ENCODE assay signal across 2 cellular contexts in the genomic region with DNA sequence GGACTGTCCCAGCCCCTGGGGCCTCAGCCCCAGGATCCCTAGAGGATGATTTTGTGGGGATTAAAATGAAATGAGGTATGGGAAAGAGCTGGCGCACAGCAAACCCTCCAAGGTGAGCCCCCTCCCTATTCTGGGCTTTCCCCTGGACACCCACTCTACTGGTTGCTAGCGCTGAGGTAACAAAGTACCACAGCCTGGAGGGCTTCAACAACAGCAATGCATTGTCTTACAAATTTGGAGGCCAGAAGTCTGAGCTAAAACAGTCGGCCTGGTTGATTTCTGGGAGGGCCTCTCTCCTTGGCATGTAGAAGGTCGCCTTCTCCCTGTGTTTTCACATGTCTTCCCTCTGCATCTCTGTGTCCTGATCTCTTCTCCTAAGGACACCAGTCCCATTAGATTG.
TF ChIP-seq lines count a peak whose summit lies in the region.

No MANE protein-coding gene starts in this region.

TF ChIP-seq in GM23338, 12 proteins besides CTCF, POLR2A, EP300 and RAD21 (continued from another document):
- TF ChIP-seq, protein P1, sequence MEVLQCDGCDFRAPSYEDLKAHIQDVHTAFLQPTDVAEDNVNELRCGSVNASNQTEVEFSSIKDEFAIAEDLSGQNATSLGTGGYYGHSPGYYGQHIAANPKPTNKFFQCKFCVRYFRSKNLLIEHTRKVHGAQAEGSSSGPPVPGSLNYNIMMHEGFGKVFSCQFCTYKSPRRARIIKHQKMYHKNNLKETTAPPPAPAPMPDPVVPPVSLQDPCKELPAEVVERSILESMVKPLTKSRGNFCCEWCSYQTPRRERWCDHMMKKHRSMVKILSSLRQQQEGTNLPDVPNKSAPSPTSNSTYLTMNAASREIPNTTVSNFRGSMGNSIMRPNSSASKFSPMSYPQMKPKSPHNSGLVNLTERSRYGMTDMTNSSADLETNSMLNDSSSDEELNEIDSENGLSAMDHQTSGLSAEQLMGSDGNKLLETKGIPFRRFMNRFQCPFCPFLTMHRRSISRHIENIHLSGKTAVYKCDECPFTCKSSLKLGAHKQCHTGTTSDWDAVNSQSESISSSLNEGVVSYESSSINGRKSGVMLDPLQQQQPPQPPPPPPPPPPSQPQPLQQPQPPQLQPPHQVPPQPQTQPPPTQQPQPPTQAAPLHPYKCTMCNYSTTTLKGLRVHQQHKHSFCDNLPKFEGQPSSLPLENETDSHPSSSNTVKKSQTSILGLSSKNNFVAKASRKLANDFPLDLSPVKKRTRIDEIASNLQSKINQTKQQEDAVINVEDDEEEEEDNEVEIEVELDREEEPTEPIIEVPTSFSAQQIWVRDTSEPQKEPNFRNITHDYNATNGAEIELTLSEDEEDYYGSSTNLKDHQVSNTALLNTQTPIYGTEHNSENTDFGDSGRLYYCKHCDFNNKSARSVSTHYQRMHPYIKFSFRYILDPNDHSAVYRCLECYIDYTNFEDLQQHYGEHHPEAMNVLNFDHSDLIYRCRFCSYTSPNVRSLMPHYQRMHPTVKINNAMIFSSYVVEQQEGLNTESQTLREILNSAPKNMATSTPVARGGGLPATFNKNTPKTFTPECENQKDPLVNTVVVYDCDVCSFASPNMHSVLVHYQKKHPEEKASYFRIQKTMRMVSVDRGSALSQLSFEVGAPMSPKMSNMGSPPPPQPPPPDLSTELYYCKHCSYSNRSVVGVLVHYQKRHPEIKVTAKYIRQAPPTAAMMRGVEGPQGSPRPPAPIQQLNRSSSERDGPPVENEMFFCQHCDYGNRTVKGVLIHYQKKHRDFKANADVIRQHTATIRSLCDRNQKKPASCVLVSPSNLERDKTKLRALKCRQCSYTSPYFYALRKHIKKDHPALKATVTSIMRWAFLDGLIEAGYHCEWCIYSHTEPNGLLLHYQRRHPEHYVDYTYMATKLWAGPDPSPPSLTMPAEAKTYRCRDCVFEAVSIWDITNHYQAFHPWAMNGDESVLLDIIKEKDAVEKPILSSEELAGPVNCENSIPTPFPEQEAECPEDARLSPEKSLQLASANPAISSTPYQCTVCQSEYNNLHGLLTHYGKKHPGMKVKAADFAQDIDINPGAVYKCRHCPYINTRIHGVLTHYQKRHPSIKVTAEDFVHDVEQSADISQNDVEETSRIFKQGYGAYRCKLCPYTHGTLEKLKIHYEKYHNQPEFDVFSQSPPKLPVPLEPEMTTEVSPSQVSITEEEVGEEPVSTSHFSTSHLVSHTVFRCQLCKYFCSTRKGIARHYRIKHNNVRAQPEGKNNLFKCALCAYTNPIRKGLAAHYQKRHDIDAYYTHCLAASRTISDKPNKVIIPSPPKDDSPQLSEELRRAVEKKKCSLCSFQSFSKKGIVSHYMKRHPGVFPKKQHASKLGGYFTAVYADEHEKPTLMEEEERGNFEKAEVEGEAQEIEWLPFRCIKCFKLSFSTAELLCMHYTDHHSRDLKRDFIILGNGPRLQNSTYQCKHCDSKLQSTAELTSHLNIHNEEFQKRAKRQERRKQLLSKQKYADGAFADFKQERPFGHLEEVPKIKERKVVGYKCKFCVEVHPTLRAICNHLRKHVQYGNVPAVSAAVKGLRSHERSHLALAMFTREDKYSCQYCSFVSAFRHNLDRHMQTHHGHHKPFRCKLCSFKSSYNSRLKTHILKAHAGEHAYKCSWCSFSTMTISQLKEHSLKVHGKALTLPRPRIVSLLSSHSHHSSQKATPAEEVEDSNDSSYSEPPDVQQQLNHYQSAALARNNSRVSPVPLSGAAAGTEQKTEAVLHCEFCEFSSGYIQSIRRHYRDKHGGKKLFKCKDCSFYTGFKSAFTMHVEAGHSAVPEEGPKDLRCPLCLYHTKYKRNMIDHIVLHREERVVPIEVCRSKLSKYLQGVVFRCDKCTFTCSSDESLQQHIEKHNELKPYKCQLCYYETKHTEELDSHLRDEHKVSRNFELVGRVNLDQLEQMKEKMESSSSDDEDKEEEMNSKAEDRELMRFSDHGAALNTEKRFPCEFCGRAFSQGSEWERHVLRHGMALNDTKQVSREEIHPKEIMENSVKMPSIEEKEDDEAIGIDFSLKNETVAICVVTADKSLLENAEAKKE (CRISPR knock-in tag; IDR thresholded peaks at IDR 0.05): no peak
- TF ChIP-seq CREB1 (CRISPR knock-in tag; IDR thresholded peaks at IDR 0.05; ENCODE audit: low read depth): no peak
- TF ChIP-seq, protein P2, sequence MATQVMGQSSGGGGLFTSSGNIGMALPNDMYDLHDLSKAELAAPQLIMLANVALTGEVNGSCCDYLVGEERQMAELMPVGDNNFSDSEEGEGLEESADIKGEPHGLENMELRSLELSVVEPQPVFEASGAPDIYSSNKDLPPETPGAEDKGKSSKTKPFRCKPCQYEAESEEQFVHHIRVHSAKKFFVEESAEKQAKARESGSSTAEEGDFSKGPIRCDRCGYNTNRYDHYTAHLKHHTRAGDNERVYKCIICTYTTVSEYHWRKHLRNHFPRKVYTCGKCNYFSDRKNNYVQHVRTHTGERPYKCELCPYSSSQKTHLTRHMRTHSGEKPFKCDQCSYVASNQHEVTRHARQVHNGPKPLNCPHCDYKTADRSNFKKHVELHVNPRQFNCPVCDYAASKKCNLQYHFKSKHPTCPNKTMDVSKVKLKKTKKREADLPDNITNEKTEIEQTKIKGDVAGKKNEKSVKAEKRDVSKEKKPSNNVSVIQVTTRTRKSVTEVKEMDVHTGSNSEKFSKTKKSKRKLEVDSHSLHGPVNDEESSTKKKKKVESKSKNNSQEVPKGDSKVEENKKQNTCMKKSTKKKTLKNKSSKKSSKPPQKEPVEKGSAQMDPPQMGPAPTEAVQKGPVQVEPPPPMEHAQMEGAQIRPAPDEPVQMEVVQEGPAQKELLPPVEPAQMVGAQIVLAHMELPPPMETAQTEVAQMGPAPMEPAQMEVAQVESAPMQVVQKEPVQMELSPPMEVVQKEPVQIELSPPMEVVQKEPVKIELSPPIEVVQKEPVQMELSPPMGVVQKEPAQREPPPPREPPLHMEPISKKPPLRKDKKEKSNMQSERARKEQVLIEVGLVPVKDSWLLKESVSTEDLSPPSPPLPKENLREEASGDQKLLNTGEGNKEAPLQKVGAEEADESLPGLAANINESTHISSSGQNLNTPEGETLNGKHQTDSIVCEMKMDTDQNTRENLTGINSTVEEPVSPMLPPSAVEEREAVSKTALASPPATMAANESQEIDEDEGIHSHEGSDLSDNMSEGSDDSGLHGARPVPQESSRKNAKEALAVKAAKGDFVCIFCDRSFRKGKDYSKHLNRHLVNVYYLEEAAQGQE (IDR thresholded peaks at IDR 0.05; ENCODE audit: unreplicated experiment): no peak
- no peak for TF ChIP-seq ZNF114 (CRISPR knock-in tag; IDR thresholded peaks at IDR 0.05)
- TF ChIP-seq EZH2phosphoT487 (IDR thresholded peaks at IDR 0.05; ENCODE audit: unreplicated experiment): no peak
- TF ChIP-seq POLR2AphosphoS5 (IDR thresholded peaks at IDR 0.05; ENCODE audit: low read depth): no peak

TF ChIP-seq in WTC11, 78 proteins besides CTCF, POLR2A, EP300 and RAD21 (continued from another document):
- TF ChIP-seq, protein P3, sequence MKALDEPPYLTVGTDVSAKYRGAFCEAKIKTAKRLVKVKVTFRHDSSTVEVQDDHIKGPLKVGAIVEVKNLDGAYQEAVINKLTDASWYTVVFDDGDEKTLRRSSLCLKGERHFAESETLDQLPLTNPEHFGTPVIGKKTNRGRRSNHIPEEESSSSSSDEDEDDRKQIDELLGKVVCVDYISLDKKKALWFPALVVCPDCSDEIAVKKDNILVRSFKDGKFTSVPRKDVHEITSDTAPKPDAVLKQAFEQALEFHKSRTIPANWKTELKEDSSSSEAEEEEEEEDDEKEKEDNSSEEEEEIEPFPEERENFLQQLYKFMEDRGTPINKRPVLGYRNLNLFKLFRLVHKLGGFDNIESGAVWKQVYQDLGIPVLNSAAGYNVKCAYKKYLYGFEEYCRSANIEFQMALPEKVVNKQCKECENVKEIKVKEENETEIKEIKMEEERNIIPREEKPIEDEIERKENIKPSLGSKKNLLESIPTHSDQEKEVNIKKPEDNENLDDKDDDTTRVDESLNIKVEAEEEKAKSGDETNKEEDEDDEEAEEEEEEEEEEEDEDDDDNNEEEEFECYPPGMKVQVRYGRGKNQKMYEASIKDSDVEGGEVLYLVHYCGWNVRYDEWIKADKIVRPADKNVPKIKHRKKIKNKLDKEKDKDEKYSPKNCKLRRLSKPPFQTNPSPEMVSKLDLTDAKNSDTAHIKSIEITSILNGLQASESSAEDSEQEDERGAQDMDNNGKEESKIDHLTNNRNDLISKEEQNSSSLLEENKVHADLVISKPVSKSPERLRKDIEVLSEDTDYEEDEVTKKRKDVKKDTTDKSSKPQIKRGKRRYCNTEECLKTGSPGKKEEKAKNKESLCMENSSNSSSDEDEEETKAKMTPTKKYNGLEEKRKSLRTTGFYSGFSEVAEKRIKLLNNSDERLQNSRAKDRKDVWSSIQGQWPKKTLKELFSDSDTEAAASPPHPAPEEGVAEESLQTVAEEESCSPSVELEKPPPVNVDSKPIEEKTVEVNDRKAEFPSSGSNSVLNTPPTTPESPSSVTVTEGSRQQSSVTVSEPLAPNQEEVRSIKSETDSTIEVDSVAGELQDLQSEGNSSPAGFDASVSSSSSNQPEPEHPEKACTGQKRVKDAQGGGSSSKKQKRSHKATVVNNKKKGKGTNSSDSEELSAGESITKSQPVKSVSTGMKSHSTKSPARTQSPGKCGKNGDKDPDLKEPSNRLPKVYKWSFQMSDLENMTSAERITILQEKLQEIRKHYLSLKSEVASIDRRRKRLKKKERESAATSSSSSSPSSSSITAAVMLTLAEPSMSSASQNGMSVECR (CRISPR knock-in tag; IDR thresholded peaks at IDR 0.05; ENCODE audit: borderline replicate concordance): no peak
- TF ChIP-seq NR1H2 (CRISPR knock-in tag; IDR thresholded peaks at IDR 0.05) (no peak), ZNF263 (CRISPR knock-in tag; IDR thresholded peaks at IDR 0.05; ENCODE audit: low read depth) (no peak), IRF2 (CRISPR knock-in tag; IDR thresholded peaks at IDR 0.05; ENCODE audit: borderline replicate concordance, low read depth) (no peak), GRHL2 (CRISPR knock-in tag; IDR thresholded peaks at IDR 0.05; ENCODE audit: insufficient replicate concordance, severe bottlenecking) (no peak), OVOL2 (CRISPR knock-in tag; IDR thresholded peaks at IDR 0.05; ENCODE audit: borderline replicate concordance) (no peak), JAZF1 (CRISPR knock-in tag; IDR thresholded peaks at IDR 0.05) (no peak), TEAD4 (CRISPR knock-in tag; IDR thresholded peaks at IDR 0.05) (no peak), NFYB (CRISPR knock-in tag; conservative IDR thresholded peaks at IDR 0.05; ENCODE audit: low read depth) (no peak)
- TF ChIP-seq, protein P4, sequence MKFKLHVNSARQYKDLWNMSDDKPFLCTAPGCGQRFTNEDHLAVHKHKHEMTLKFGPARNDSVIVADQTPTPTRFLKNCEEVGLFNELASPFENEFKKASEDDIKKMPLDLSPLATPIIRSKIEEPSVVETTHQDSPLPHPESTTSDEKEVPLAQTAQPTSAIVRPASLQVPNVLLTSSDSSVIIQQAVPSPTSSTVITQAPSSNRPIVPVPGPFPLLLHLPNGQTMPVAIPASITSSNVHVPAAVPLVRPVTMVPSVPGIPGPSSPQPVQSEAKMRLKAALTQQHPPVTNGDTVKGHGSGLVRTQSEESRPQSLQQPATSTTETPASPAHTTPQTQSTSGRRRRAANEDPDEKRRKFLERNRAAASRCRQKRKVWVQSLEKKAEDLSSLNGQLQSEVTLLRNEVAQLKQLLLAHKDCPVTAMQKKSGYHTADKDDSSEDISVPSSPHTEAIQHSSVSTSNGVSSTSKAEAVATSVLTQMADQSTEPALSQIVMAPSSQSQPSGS (CRISPR knock-in tag; IDR thresholded peaks at IDR 0.05; ENCODE audit: borderline replicate concordance, low read depth): no peak
- TF ChIP-seq, protein P5, sequence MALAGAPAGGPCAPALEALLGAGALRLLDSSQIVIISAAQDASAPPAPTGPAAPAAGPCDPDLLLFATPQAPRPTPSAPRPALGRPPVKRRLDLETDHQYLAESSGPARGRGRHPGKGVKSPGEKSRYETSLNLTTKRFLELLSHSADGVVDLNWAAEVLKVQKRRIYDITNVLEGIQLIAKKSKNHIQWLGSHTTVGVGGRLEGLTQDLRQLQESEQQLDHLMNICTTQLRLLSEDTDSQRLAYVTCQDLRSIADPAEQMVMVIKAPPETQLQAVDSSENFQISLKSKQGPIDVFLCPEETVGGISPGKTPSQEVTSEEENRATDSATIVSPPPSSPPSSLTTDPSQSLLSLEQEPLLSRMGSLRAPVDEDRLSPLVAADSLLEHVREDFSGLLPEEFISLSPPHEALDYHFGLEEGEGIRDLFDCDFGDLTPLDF (CRISPR knock-in tag; IDR thresholded peaks at IDR 0.05): no peak
